In genomic region chr9:100581081-100581480, GRCh38 we compare ENCODE assay signal across 14 cellular contexts. TPM values are rescaled to one million over a fixed set of nuclear protein-coding genes. Genes with fewer than 3 reads are reported as not detected.
DNase-seq lines count a peak whose midpoint lies in the region; ATAC-seq and TF ChIP-seq lines count a peak whose summit lies in the region.
"Had no signal": no experiment of that assay in that cellular context is flagged by ENCODE, and none has a peak within 500 bp of the region (broad histone marks: within the 10 kb centered on the region; RNA-seq: fewer than 3 reads in every experiment).

No MANE protein-coding gene starts in this region.

- peaks cover 26% of the 10 kb centered on the region for H3K4me1 Mint-ChIP-seq in nephron
- H3K4me1 Mint-ChIP-seq: CD4-positive, CD25-positive, alpha-beta regulatory T cell had no signal

- H3K27ac ChIP-seq in heart left ventricle (peak overlapping the region in 11 of 12 donors; percentile 22 to 90 (median 69)), skeletal muscle tissue (ENCODE audit: low read depth, low read length) (peak overlapping the region; percentile 34)
- H3K27ac ChIP-seq: BLaER1 treated with 17β-estradiol and CSF1 and Interleukin-3, amounts not matched to agents 10 nM and 100 nM had no signal

- H3K9ac ChIP-seq in skeletal muscle tissue (ENCODE audit: low read depth in 1 of 3, low read length in 3 of 3) = peak overlapping the region; percentile 67 to 89 (median 81)
- H3K9ac ChIP-seq: BLaER1 treated with 17β-estradiol and CSF1 and Interleukin-3, amounts not matched to agents 10 nM and 100 nM had no signal

- H3K27me3 Mint-ChIP-seq in nephron (ENCODE audit: low read depth) = no peaks in the 10 kb centered on the region

- peak overlapping the region in 2 of 3 experiments; percentile 82 to 92 for H3K4me3 Mint-ChIP-seq in nephron
- H3K4me3 Mint-ChIP-seq: CD4-positive, CD25-positive, alpha-beta regulatory T cell had no signal

- H3K9me3 ChIP-seq in heart left ventricle (no peaks in the 10 kb centered on the region), skeletal muscle tissue (ENCODE audit: control insufficient read depth in 3 of 3, low read length in 3 of 3) (no peaks in the 10 kb centered on the region)
- H3K9me3 ChIP-seq: BLaER1 treated with 17β-estradiol and CSF1 and Interleukin-3, amounts not matched to agents 10 nM and 100 nM had no signal

- H3K27ac Mint-ChIP-seq in nephron = peak overlapping the region in 1 of 3 experiments; percentile 32
- H3K27ac Mint-ChIP-seq: CD4-positive, CD25-positive, alpha-beta regulatory T cell had no signal

- TF ChIP-seq CTCF in heart left ventricle (IDR thresholded peaks at IDR 0.05) = no peak
- no peak for TF ChIP-seq CTCF in nephron (IDR thresholded peaks at IDR 0.05; ENCODE audit: unreplicated experiment in 3 of 3)

- intact Hi-C loops in heart left ventricle (cut with DNase I) (loop anchor here in 1 of 10 donors (5.0 kb wide), 1 partner anchor 154 kb away; the partner anchor contains the start of gene MSANTD3), cardiac septum (cut with DNase I) (no loop called here), left ventricle myocardium superior (cut with micrococcal nuclease) (no loop called here)

- ATAC-seq in heart left ventricle (peak in 1 of 4 donors; percentile 27), left ventricle myocardium superior (peak; percentile 31)

- H3K36me3 ChIP-seq in heart left ventricle (peaks cover 0 to 8% (median 0%) of the 10 kb centered on the region in 9 donors), skeletal muscle tissue (ENCODE audit: control insufficient read depth in 3 of 3, insufficient read depth in 3 of 3, low read length in 3 of 3) (peaks cover 6 to 17% (median 11%) of the 10 kb centered on the region in 3 donors)

- H3K4me3 ChIP-seq in heart left ventricle = peak overlapping the region in 11 of 12 donors; percentile 8 to 60 (median 51)
- H3K4me3 ChIP-seq in skeletal muscle tissue (ENCODE audit: low read length in 3 of 3) = peak overlapping the region; percentile 70 to 88 (median 71)
- H3K4me3 ChIP-seq: BLaER1 treated with 17β-estradiol and CSF1 and Interleukin-3, amounts not matched to agents 10 nM and 100 nM had no signal

- H3K4me1 ChIP-seq in heart left ventricle = peaks cover 0 to 10% (median 0%) of the 10 kb centered on the region in 12 donors
- peaks cover 19 to 32% (median 29%) of the 10 kb centered on the region in 3 donors for H3K4me1 ChIP-seq in skeletal muscle tissue (ENCODE audit: control insufficient read depth in 3 of 3, insufficient read depth in 3 of 3, low read length in 3 of 3)

- H3K27me3 ChIP-seq in heart left ventricle = no peaks in the 10 kb centered on the region
- H3K27me3 ChIP-seq in skeletal muscle tissue (ENCODE audit: control insufficient read depth in 3 of 3, insufficient read depth in 3 of 3, low read length in 3 of 3) = no peaks in the 10 kb centered on the region
- H3K27me3 ChIP-seq: BLaER1 treated with 17β-estradiol and CSF1 and Interleukin-3, amounts not matched to agents 10 nM and 100 nM had no signal

- DNase-seq in heart left ventricle = no peak
- no peak for DNase-seq in cardiac septum (ENCODE audit: low spot score)
- no peak for DNase-seq in left ventricle myocardium superior
- DNase-seq in cerebellum (ENCODE audit: low spot score) = no peak
- DNase-seq in HK-2 (ENCODE audit: unreplicated experiment) = no peak
- no peak for DNase-seq in NCI-H2029 (lab: John Stamatoyannopoulos, UW)
- DNase-seq: 8988T; CD4-positive, CD25-positive, alpha-beta regulatory T cell; DMS53; GF-D8; H7 had no signal

- WGBS in heart left ventricle, 4 donors = 59 to 74% (median 62%) methylated on average over 7 of the region's 7 CpGs

- peaks cover 10% of the 10 kb centered on the region for H3K36me3 Mint-ChIP-seq in nephron (ENCODE audit: low read depth)
- H3K36me3 Mint-ChIP-seq: CD4-positive, CD25-positive, alpha-beta regulatory T cell had no signal

- no peaks in the 10 kb centered on the region for H3K9me3 Mint-ChIP-seq in nephron

- TF ChIP-seq POLR2A in heart left ventricle (IDR thresholded peaks at IDR 0.05) = no peak

RNA-seq across cellular contexts. Expression of gene CAVIN4, which starts 3.2 kb away (rescaled TPM):
- 100 to 1,000 TPM in 1 of 9 donors, 10 to 100 TPM in 8; 35.6 to 133 (median 75.1) TPM for total RNA-seq in heart left ventricle
- 10 to 100 TPM; 13.9 to 42.1 TPM for polyA plus RNA-seq in heart left ventricle
- total RNA-seq in cardiac septum = 102 TPM
- 71.6 TPM for total RNA-seq in left ventricle myocardium superior
- total RNA-seq in skeletal muscle tissue = 172 TPM
- total RNA-seq in cerebellum = 11.3 TPM
